In the genomic region with DNA sequence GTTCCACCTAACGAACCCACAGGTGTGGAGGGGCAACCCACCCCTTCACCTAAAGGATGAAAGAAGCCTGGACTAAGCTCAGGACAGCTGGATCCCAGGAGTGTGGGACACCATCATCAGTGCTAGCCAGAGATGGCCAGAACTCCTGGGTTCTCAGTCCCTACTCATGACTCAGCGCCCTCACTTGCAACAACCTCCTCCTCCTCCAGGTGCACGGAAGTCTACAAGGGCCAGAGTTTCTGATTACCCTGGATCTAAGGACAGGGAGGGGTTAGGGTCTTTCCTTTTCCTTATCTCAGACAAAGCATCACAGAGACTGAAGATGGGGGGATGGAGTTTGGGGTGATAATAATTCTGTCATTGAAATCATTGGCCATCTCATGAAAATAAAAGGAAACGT, we compare ENCODE assay signal across 25 cellular contexts. TPM values are rescaled to one million over a fixed set of nuclear protein-coding genes. Genes with fewer than 3 reads are reported as not detected.
"Had no signal": no experiment of that assay in that cellular context is flagged by ENCODE, and none has a peak within 500 bp of the region (broad histone marks: within the 10 kb centered on the region; RNA-seq: fewer than 3 reads in every experiment).

No MANE protein-coding gene starts in this region.

- FAIRE-seq: endometrium, frontal cortex, kidney, TTC549 had no signal

- H3K4me3 ChIP-seq: ascending aorta, breast epithelium, coronary artery, left lung, prostate gland, right atrium auricular region, tibial nerve, uterus had no signal

- H3K27ac Mint-ChIP-seq: activated CD4-positive, alpha-beta memory T cell treated with anti-CD3 and anti-CD28 coated beads for 36 hours; activated CD4-positive, alpha-beta T cell treated with anti-CD3 and anti-CD28 coated beads for 36 hours; activated naive CD4-positive, alpha-beta T cell treated with anti-CD3 and anti-CD28 coated beads for 36 hours; activated T-helper 2 cell treated with anti-CD3 and anti-CD28 coated beads, Interferon-gamma antibody, Interleukin-2, Interleukin-4, amounts not matched to agents 10 μg/mL and 5 μg/mL and 100 μg/mL, durations not matched to agents 14 hours and 24 hours and 36 hours; stimulated activated naive CD8-positive, alpha-beta T cell treated with anti-CD3 and anti-CD28 coated beads, Interleukin-15, Interleukin-2, amounts not matched to agents 100 ng/mL and 50 ng/mL, for 24 hours; WTC11 had no signal

- ATAC-seq: activated CD4-positive, alpha-beta T cell treated with anti-CD3 and anti-CD28 coated beads for 36 hours; left lung; WTC11 had no signal

- H3K27ac ChIP-seq: ascending aorta, breast epithelium, coronary artery, left lung, prostate gland, right atrium auricular region, tibial nerve, uterus had no signal

- H3K36me3 ChIP-seq: ascending aorta, breast epithelium, left lung, prostate gland, right atrium auricular region, tibial nerve, uterus had no signal

- H3K9me3 Mint-ChIP-seq: activated CD4-positive, alpha-beta memory T cell treated with anti-CD3 and anti-CD28 coated beads for 36 hours; activated naive CD4-positive, alpha-beta T cell treated with anti-CD3 and anti-CD28 coated beads for 36 hours; activated T-helper 2 cell treated with anti-CD3 and anti-CD28 coated beads, Interferon-gamma antibody, Interleukin-2, Interleukin-4, amounts not matched to agents 10 μg/mL and 5 μg/mL and 100 μg/mL, durations not matched to agents 14 hours and 24 hours and 36 hours; stimulated activated naive CD8-positive, alpha-beta T cell treated with anti-CD3 and anti-CD28 coated beads, Interleukin-15, Interleukin-2, amounts not matched to agents 100 ng/mL and 50 ng/mL, for 24 hours; WTC11 had no signal

- DNase-seq: activated CD4-positive, alpha-beta memory T cell treated with anti-CD3 and anti-CD28 coated beads for 36 hours; activated CD4-positive, alpha-beta T cell treated with anti-CD3 and anti-CD28 coated beads for 36 hours; activated naive CD4-positive, alpha-beta T cell treated with anti-CD3 and anti-CD28 coated beads for 36 hours; activated T-cell treated with anti-CD3 and anti-CD28 coated beads, Interleukin-2, amount 50 U/mL, for 1 hour; erythroblast; head of caudate nucleus; kidney; left lung; uterus had no signal

- H3K9me3 ChIP-seq: ascending aorta, breast epithelium, left lung, prostate gland, right atrium auricular region, tibial nerve, uterus had no signal

- H3K4me3 Mint-ChIP-seq: activated CD4-positive, alpha-beta memory T cell treated with anti-CD3 and anti-CD28 coated beads for 36 hours; activated CD4-positive, alpha-beta T cell treated with anti-CD3 and anti-CD28 coated beads for 36 hours; activated naive CD4-positive, alpha-beta T cell treated with anti-CD3 and anti-CD28 coated beads for 36 hours; stimulated activated naive CD8-positive, alpha-beta T cell treated with anti-CD3 and anti-CD28 coated beads, Interleukin-15, Interleukin-2, amounts not matched to agents 100 ng/mL and 50 ng/mL, for 24 hours; WTC11 had no signal

- H3K4me1 ChIP-seq: ascending aorta, breast epithelium, prostate gland, uterus had no signal

- H3K36me3 Mint-ChIP-seq: activated CD4-positive, alpha-beta memory T cell treated with anti-CD3 and anti-CD28 coated beads for 36 hours; WTC11 had no signal

- H3K27me3 ChIP-seq: ascending aorta, breast epithelium, right atrium auricular region, tibial nerve, uterus had no signal

RNA-seq across cellular contexts. Expression of a gene that starts 8.0 kb away (rescaled TPM):
- total RNA-seq: activated T-helper 2 cell treated with anti-CD3 and anti-CD28 coated beads, Interferon-gamma antibody, Interleukin-2, Interleukin-4, amounts not matched to agents 10 μg/mL and 5 μg/mL and 100 μg/mL, durations not matched to agents 14 hours and 24 hours and 36 hours; ascending aorta; kidney; omental fat pad; right atrium auricular region; T-helper 2 cell treated with Interferon-gamma antibody and Interleukin-4, amounts not matched to agents 100 ng/mL and 5 ng/mL, for 36 hours had no signal
- polyA plus RNA-seq: neural cell had no signal

RNA-seq across cellular contexts. Expression of a gene that starts 22.1 kb away (rescaled TPM):
- polyA plus RNA-seq: neural cell had no signal

RNA-seq across cellular contexts. Expression of a gene that starts 42.9 kb away (rescaled TPM):
- total RNA-seq: activated T-helper 2 cell treated with anti-CD3 and anti-CD28 coated beads, Interferon-gamma antibody, Interleukin-2, Interleukin-4, amounts not matched to agents 10 μg/mL and 5 μg/mL and 100 μg/mL, durations not matched to agents 14 hours and 24 hours and 36 hours; ascending aorta; frontal cortex; lung microvascular endothelial cell; omental fat pad; right atrium auricular region had no signal
